ENCODE assay signal across 32 cellular contexts in the genomic region with DNA sequence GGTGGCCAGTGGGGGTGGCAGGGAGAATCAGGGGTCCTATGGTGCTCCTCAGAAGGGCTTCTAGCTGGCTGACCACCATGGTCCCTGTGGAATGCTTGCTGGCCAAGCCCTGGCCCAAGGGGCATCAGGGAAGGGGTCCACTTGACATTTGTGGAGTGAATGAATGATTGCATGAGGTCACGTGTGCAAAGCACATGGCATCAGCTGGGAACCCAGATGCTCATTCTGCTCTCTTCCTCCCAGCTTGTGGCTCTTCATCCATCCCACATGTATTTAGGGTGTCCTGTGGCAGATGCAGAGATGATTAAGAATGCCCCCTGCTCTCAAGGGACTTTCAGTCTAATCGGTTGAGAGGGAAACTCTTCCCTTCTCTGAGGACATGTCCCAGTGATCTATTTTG. TPM values are rescaled to one million over a fixed set of nuclear protein-coding genes. Genes with fewer than 3 reads are reported as not detected.
"Had no signal": no experiment of that assay in that cellular context is flagged by ENCODE, and none has a peak within 500 bp of the region (broad histone marks: within the 10 kb centered on the region; RNA-seq: fewer than 3 reads in every experiment).

No MANE protein-coding gene starts in this region.

- H3K79me2 ChIP-seq: hepatocyte had no signal

- FAIRE-seq: pancreas, small intestine, urothelium cell line had no signal

- H3K4me2 ChIP-seq: hepatocyte, neural progenitor cell had no signal

- H3K27ac Mint-ChIP-seq: mesothelial cell of epicardium; naive B cell; natural killer cell; nephron progenitor cell; neural progenitor cell; stimulated activated memory B cell treated with anti-CD40 and anti-IgM and Interleukin-4, amounts not matched to agents 10 μg/mL and 1 μg/mL and 100 μg/mL, for 72 hours; stimulated activated naive CD8-positive, alpha-beta T cell treated with anti-CD3 and anti-CD28 coated beads, Interleukin-15, Interleukin-2, amounts not matched to agents 100 ng/mL and 50 ng/mL, for 24 hours had no signal

- H3K9ac ChIP-seq: neural progenitor cell had no signal

- H2AFZ ChIP-seq: hepatocyte, neural progenitor cell had no signal

- H3K27ac ChIP-seq: hepatocyte, left ventricle myocardium inferior, neural progenitor cell, pancreas, prostate gland, sigmoid colon, suprapubic skin, thoracic aorta, transverse colon had no signal

- DNase-seq: heart right ventricle; left ventricle myocardium inferior; mesendoderm; naive B cell; natural killer cell; nephron progenitor cell; pancreas; posterior cingulate gyrus; retina; right cardiac atrium; small intestine; stimulated activated CD4-positive, alpha-beta T cell treated with anti-CD3 and anti-CD28 coated beads, Interleukin-1b, Interleukin-23, amount 100 ng/mL, for 48 hours; stimulated activated CD4-positive, alpha-beta T cell treated with anti-CD3 and anti-CD28 coated beads, Interleukin-2, amount 100 ng/mL, for 48 hours; stimulated activated CD4-positive, alpha-beta T cell treated with anti-CD3 and anti-CD28 coated beads, Interleukin-4, amount 100 ng/mL, for 4 hours; stimulated activated CD8-positive, alpha-beta memory T cell treated with anti-CD3 and anti-CD28 coated beads, Interleukin-4, amount 100 ng/mL, for 48 hours; transverse colon; upper lobe of left lung had no signal

- ATAC-seq: natural killer cell; pancreas; right cardiac atrium; stimulated activated memory B cell treated with anti-CD40 and anti-IgM and Interleukin-4, amounts not matched to agents 10 μg/mL and 1 μg/mL and 100 μg/mL, for 72 hours had no signal

- H3K36me3 ChIP-seq: heart right ventricle, left ventricle myocardium inferior, neural progenitor cell, pancreas, prostate gland, sigmoid colon, suprapubic skin, thoracic aorta, transverse colon, upper lobe of left lung had no signal

- H3K27me3 ChIP-seq: neural progenitor cell, pancreas, upper lobe of left lung had no signal

- H3K9me3 Mint-ChIP-seq: mesothelial cell of epicardium; naive B cell; natural killer cell; nephron progenitor cell; neural progenitor cell; stimulated activated memory B cell treated with anti-CD40 and anti-IgM and Interleukin-4, amounts not matched to agents 10 μg/mL and 1 μg/mL and 100 μg/mL, for 72 hours; stimulated activated naive CD8-positive, alpha-beta T cell treated with anti-CD3 and anti-CD28 coated beads, Interleukin-15, Interleukin-2, amounts not matched to agents 100 ng/mL and 50 ng/mL, for 24 hours had no signal

- H3K36me3 Mint-ChIP-seq: mesothelial cell of epicardium; naive B cell; natural killer cell; neural progenitor cell; stimulated activated memory B cell treated with anti-CD40 and anti-IgM and Interleukin-4, amounts not matched to agents 10 μg/mL and 1 μg/mL and 100 μg/mL, for 72 hours had no signal

- H3K4me3 ChIP-seq: heart right ventricle, hepatocyte, left ventricle myocardium inferior, lung, neural progenitor cell, pancreas, prostate gland, sigmoid colon, suprapubic skin, thoracic aorta, transverse colon, upper lobe of left lung had no signal

- H3K9me3 ChIP-seq: heart right ventricle, left ventricle myocardium inferior, pancreas, prostate gland, sigmoid colon, suprapubic skin, thoracic aorta, transverse colon, upper lobe of left lung had no signal

- H3K4me1 ChIP-seq: left ventricle myocardium inferior, neural progenitor cell, prostate gland, sigmoid colon, transverse colon had no signal

- H3K4me3 Mint-ChIP-seq: mesothelial cell of epicardium; naive B cell; natural killer cell; nephron progenitor cell; neural progenitor cell; stimulated activated memory B cell treated with anti-CD40 and anti-IgM and Interleukin-4, amounts not matched to agents 10 μg/mL and 1 μg/mL and 100 μg/mL, for 72 hours; stimulated activated naive CD8-positive, alpha-beta T cell treated with anti-CD3 and anti-CD28 coated beads, Interleukin-15, Interleukin-2, amounts not matched to agents 100 ng/mL and 50 ng/mL, for 24 hours had no signal

- H3K4me1 Mint-ChIP-seq: natural killer cell had no signal

RNA-seq across cellular contexts. Expression of gene PADI4, which starts 27.1 kb away (rescaled TPM):
- total RNA-seq: hepatocyte, kidney epithelial cell, mesothelial cell of epicardium, prostate gland, sigmoid colon, transverse colon had no signal
- polyA plus RNA-seq: hepatocyte had no signal

RNA-seq across cellular contexts. Expression of gene PADI3, which starts 32.0 kb away (rescaled TPM):
- total RNA-seq: heart right ventricle, hepatocyte, left ventricle myocardium inferior, lung, mesothelial cell of epicardium, mononuclear cell, natural killer cell, omental fat pad, pancreas, right cardiac atrium, sigmoid colon, subcutaneous adipose tissue, thoracic aorta, transverse colon, upper lobe of left lung had no signal
- polyA plus RNA-seq: heart right ventricle, hepatocyte, pancreas, right cardiac atrium had no signal
